8 cellular contexts compared by ENCODE assay signal in the genomic region with DNA sequence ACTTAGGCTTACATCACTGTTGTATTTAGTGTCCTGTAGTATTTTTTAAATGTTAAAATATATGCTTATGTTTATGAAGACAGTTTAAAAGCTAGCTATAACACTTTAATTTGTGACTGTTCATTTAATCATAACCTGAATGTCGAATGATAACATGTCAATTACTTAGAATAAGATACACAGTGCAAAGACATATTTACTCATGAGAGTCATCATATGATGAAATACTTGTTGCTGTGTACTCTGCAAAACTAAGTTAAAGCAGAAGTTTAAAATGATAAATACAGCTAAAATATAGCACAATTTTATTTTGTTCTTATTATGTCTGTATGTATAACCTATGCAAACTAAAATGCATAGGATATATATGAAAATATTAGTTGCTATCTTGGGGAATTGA.
"Had no signal": no experiment of that assay in that cellular context is flagged by ENCODE, and none has a peak within 500 bp of the region (broad histone marks: within the 10 kb centered on the region; RNA-seq: fewer than 3 reads in every experiment).

No MANE protein-coding gene starts in this region.

- H3K27ac ChIP-seq: HL-60 had no signal

- H2AFZ ChIP-seq: GM23338 had no signal

- H3K4me2 ChIP-seq: GM23338 had no signal

- H3K9me3 Mint-ChIP-seq: GM23338 had no signal

- H3K4me3 ChIP-seq: GM23338, K562 had no signal

- H3K4me1 Mint-ChIP-seq: GM23338, H9 had no signal

- FAIRE-seq: H1, H54, K562 had no signal

- ATAC-seq: GM23338, K562 had no signal

- H3K27ac Mint-ChIP-seq: GM23338, H9 had no signal

- DNase-seq: H9, HCEC 1CT, IMR-90 had no signal

- H3K4me3 Mint-ChIP-seq: GM23338, H9 had no signal
